In genomic region chr16:31073073-31073822, GRCh38 we compare ENCODE assay signal across 1 cellular context.
A peak's percentile ranks its signal among the peaks of the same experiment; 100 is the strongest.
TF ChIP-seq lines count a peak whose summit lies in the region.

No MANE protein-coding gene starts in this region.

TF ChIP-seq in HEK293, 187 proteins besides CTCF, POLR2A, EP300 and RAD21 (continued from another document and continues in another):
- TF ChIP-seq, protein P1, sequence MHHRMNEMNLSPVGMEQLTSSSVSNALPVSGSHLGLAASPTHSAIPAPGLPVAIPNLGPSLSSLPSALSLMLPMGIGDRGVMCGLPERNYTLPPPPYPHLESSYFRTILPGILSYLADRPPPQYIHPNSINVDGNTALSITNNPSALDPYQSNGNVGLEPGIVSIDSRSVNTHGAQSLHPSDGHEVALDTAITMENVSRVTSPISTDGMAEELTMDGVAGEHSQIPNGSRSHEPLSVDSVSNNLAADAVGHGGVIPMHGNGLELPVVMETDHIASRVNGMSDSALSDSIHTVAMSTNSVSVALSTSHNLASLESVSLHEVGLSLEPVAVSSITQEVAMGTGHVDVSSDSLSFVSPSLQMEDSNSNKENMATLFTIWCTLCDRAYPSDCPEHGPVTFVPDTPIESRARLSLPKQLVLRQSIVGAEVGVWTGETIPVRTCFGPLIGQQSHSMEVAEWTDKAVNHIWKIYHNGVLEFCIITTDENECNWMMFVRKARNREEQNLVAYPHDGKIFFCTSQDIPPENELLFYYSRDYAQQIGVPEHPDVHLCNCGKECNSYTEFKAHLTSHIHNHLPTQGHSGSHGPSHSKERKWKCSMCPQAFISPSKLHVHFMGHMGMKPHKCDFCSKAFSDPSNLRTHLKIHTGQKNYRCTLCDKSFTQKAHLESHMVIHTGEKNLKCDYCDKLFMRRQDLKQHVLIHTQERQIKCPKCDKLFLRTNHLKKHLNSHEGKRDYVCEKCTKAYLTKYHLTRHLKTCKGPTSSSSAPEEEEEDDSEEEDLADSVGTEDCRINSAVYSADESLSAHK (tag by site-specific recombination; IDR thresholded peaks at IDR 0.05): peak; percentile 76
- TF ChIP-seq, protein P2, sequence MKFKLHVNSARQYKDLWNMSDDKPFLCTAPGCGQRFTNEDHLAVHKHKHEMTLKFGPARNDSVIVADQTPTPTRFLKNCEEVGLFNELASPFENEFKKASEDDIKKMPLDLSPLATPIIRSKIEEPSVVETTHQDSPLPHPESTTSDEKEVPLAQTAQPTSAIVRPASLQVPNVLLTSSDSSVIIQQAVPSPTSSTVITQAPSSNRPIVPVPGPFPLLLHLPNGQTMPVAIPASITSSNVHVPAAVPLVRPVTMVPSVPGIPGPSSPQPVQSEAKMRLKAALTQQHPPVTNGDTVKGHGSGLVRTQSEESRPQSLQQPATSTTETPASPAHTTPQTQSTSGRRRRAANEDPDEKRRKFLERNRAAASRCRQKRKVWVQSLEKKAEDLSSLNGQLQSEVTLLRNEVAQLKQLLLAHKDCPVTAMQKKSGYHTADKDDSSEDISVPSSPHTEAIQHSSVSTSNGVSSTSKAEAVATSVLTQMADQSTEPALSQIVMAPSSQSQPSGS (tag by site-specific recombination; IDR thresholded peaks at IDR 0.05; ENCODE audit: low read depth): no peak
- peak; percentile 100 for TF ChIP-seq ZNF10 (tag by site-specific recombination; IDR thresholded peaks at IDR 0.05)
- TF ChIP-seq SALL2 (tag by site-specific recombination; IDR thresholded peaks at IDR 0.05; ENCODE audit: borderline replicate concordance): no peak
- TF ChIP-seq, protein P3, sequence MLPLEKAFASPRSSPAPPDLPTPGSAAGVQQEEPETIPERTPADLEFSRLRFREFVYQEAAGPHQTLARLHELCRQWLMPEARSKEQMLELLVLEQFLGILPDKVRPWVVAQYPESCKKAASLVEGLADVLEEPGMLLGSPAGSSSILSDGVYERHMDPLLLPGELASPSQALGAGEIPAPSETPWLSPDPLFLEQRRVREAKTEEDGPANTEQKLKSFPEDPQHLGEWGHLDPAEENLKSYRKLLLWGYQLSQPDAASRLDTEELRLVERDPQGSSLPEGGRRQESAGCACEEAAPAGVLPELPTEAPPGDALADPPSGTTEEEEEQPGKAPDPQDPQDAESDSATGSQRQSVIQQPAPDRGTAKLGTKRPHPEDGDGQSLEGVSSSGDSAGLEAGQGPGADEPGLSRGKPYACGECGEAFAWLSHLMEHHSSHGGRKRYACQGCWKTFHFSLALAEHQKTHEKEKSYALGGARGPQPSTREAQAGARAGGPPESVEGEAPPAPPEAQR (tag by site-specific recombination; IDR thresholded peaks at IDR 0.05): no peak
- no peak for TF ChIP-seq ZNF670 (tag by site-specific recombination; IDR thresholded peaks at IDR 0.05; ENCODE audit: low read depth)
- TF ChIP-seq GLIS2 (tag by site-specific recombination; IDR thresholded peaks at IDR 0.05): peak; percentile 82
- no peak for TF ChIP-seq RBAK (tag by site-specific recombination; IDR thresholded peaks at IDR 0.05)
- TF ChIP-seq ZNF530 (tag by site-specific recombination; IDR thresholded peaks at IDR 0.05; ENCODE audit: low read depth): no peak
- peak; percentile 83 for TF ChIP-seq ZBTB44 (tag by site-specific recombination; IDR thresholded peaks at IDR 0.05)
- TF ChIP-seq ZNF561 (tag by site-specific recombination; IDR thresholded peaks at IDR 0.05; ENCODE audit: borderline replicate concordance): peak; percentile 94
- TF ChIP-seq, protein P4, sequence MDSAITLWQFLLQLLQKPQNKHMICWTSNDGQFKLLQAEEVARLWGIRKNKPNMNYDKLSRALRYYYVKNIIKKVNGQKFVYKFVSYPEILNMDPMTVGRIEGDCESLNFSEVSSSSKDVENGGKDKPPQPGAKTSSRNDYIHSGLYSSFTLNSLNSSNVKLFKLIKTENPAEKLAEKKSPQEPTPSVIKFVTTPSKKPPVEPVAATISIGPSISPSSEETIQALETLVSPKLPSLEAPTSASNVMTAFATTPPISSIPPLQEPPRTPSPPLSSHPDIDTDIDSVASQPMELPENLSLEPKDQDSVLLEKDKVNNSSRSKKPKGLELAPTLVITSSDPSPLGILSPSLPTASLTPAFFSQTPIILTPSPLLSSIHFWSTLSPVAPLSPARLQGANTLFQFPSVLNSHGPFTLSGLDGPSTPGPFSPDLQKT (IDR thresholded peaks at IDR 0.05; ENCODE audit: borderline replicate concordance, low read depth, low read length): no peak; the same call in 1 of the 2 replicates
- no peak for TF ChIP-seq ZNF2 (tag by site-specific recombination; IDR thresholded peaks at IDR 0.05)
- TF ChIP-seq ZNF692 (tag by site-specific recombination; IDR thresholded peaks at IDR 0.05): peak; percentile 81
- no peak for TF ChIP-seq ZNF140 (tag by site-specific recombination; IDR thresholded peaks at IDR 0.05)
- no peak for TF ChIP-seq PRDM1 (tag by site-specific recombination; IDR thresholded peaks at IDR 0.05)
- TF ChIP-seq ZSCAN4 (tag by site-specific recombination; IDR thresholded peaks at IDR 0.05): no peak
- no peak for TF ChIP-seq ZNF747 (tag by site-specific recombination; IDR thresholded peaks at IDR 0.05)
- TF ChIP-seq ZNF571 (tag by site-specific recombination; IDR thresholded peaks at IDR 0.05): no peak
- peak; percentile 95; the same call in 1 of the 2 replicates for TF ChIP-seq ZNF324 (tag by site-specific recombination; IDR thresholded peaks at IDR 0.05)
- TF ChIP-seq, protein P5, sequence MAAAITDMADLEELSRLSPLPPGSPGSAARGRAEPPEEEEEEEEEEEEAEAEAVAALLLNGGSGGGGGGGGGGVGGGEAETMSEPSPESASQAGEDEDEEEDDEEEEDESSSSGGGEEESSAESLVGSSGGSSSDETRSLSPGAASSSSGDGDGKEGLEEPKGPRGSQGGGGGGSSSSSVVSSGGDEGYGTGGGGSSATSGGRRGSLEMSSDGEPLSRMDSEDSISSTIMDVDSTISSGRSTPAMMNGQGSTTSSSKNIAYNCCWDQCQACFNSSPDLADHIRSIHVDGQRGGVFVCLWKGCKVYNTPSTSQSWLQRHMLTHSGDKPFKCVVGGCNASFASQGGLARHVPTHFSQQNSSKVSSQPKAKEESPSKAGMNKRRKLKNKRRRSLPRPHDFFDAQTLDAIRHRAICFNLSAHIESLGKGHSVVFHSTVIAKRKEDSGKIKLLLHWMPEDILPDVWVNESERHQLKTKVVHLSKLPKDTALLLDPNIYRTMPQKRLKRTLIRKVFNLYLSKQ (tag by site-specific recombination; IDR thresholded peaks at IDR 0.05; ENCODE audit: borderline replicate concordance): no peak
- TF ChIP-seq ZSCAN30 (tag by site-specific recombination; IDR thresholded peaks at IDR 0.05): peak; percentile 87
- peak; percentile 34; the same call in 1 of the 2 replicates for TF ChIP-seq ZFHX2 (tag by site-specific recombination; conservative IDR thresholded peaks at IDR 0.05)
- TF ChIP-seq ZNF677 (tag by site-specific recombination; IDR thresholded peaks at IDR 0.05): no peak; the same call in 1 of the 2 replicates
- no peak for TF ChIP-seq ZNF175 (tag by site-specific recombination; IDR thresholded peaks at IDR 0.05)
- TF ChIP-seq ZNF132 (tag by site-specific recombination; IDR thresholded peaks at IDR 0.05; ENCODE audit: borderline replicate concordance): no peak
- TF ChIP-seq, protein P6, sequence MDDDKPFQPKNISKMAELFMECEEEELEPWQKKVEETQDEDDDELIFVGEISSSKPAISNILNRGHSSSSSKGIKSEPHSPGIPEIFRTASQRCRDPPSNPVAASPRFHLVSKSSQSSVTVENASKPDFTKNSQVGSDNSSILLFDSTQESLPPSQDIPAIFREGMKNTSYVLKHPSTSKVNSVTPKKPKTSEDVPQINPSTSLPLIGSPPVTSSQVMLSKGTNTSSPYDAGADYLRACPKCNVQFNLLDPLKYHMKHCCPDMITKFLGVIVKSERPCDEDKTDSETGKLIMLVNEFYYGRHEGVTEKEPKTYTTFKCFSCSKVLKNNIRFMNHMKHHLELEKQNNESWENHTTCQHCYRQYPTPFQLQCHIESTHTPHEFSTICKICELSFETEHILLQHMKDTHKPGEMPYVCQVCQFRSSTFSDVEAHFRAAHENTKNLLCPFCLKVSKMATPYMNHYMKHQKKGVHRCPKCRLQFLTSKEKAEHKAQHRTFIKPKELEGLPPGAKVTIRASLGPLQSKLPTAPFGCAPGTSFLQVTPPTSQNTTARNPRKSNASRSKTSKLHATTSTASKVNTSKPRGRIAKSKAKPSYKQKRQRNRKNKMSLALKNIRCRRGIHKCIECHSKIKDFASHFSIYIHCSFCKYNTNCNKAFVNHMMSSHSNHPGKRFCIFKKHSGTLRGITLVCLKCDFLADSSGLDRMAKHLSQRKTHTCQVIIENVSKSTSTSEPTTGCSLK (tag by site-specific recombination; IDR thresholded peaks at IDR 0.05): no peak
- no peak for TF ChIP-seq ZNF621 (tag by site-specific recombination; IDR thresholded peaks at IDR 0.05)
- peak; percentile 76 for TF ChIP-seq ZNF366 (tag by site-specific recombination; conservative IDR thresholded peaks at IDR 0.05)
- TF ChIP-seq ZXDB (tag by site-specific recombination; IDR thresholded peaks at IDR 0.05): peak; percentile 81
- TF ChIP-seq ZNF24 (tag by site-specific recombination; IDR thresholded peaks at IDR 0.05): peak; percentile 99
- no peak for TF ChIP-seq ZNF404 (tag by site-specific recombination; IDR thresholded peaks at IDR 0.05)
- no peak for TF ChIP-seq ZNF155 (tag by site-specific recombination; IDR thresholded peaks at IDR 0.05)
- peak; percentile 68 for TF ChIP-seq ZBTB21 (tag by site-specific recombination; IDR thresholded peaks at IDR 0.05)
- TF ChIP-seq, protein P7, sequence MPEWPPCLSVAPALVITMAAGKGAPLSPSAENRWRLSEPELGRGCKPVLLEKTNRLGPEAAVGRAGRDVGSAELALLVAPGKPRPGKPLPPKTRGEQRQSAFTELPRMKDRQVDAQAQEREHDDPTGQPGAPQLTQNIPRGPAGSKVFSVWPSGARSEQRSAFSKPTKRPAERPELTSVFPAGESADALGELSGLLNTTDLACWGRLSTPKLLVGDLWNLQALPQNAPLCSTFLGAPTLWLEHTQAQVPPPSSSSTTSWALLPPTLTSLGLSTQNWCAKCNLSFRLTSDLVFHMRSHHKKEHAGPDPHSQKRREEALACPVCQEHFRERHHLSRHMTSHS (tag by site-specific recombination; IDR thresholded peaks at IDR 0.05): no peak
- TF ChIP-seq ZNF792 (tag by site-specific recombination; IDR thresholded peaks at IDR 0.05): no peak
- TF ChIP-seq MYNN (tag by site-specific recombination; IDR thresholded peaks at IDR 0.05; ENCODE audit: borderline replicate concordance): no peak
- TF ChIP-seq ZNF518A (tag by site-specific recombination; conservative IDR thresholded peaks at IDR 0.05; ENCODE audit: low read depth): no peak
- no peak for TF ChIP-seq KLF7 (tag by site-specific recombination; IDR thresholded peaks at IDR 0.05; ENCODE audit: borderline replicate concordance)
- no peak for TF ChIP-seq ZNF211 (tag by site-specific recombination; IDR thresholded peaks at IDR 0.05; ENCODE audit: low read depth)
